ENCODE assay signal across 24 cellular contexts in genomic region chr9:86994231-86994630, GRCh38. TPM values are rescaled to one million over a fixed set of nuclear protein-coding genes. Genes with fewer than 3 reads are reported as not detected.
A peak's percentile ranks its signal among the peaks of the same experiment; 100 is the strongest.
DNase-seq lines count a peak whose midpoint lies in the region; ATAC-seq and TF ChIP-seq lines count a peak whose summit lies in the region.
"Had no signal": no experiment of that assay in that cellular context is flagged by ENCODE, and none has a peak within 500 bp of the region (broad histone marks: within the 10 kb centered on the region; RNA-seq: fewer than 3 reads in every experiment).

No MANE protein-coding gene starts in this region.

- H3K36me3 ChIP-seq in SK-N-SH (replicated peaks in 1 of 2; ENCODE audit: control insufficient read depth in 1 of 2, insufficient read depth in 2 of 2, low read length in 1 of 2) (no peaks in the 10 kb centered on the region), adipocyte (ENCODE audit: control insufficient read depth, insufficient read depth, low read length, severe bottlenecking) (no peaks in the 10 kb centered on the region)
- H3K36me3 ChIP-seq: BLaER1, HAP-1, SJCRH30 had no signal

- no peaks in the 10 kb centered on the region for H3F3A ChIP-seq in SK-N-SH (replicated peaks; ENCODE audit: insufficient read depth)

- peak; percentile 73 for ATAC-seq in SK-N-SH treated with all-trans-retinoic acid at 6 μM for 48 hours
- ATAC-seq: Right ventricle myocardium inferior had no signal

- peak overlapping the region; percentile 16 to 37 (median 35) for H3K27ac Mint-ChIP-seq in nephron
- H3K27ac Mint-ChIP-seq: CD4-positive, CD25-positive, alpha-beta regulatory T cell had no signal

- no peak for TF ChIP-seq CTCF in SK-N-SH (IDR thresholded peaks at IDR 0.05)
- TF ChIP-seq CTCF in nephron (IDR thresholded peaks at IDR 0.05; ENCODE audit: unreplicated experiment in 3 of 3): no peak

- no peak overlapping the region for H3K4me2 ChIP-seq in SK-N-SH
- H3K4me2 ChIP-seq: BLaER1, PC-9 had no signal

- H3K4me1 Mint-ChIP-seq in nephron: peaks cover 25% of the 10 kb centered on the region
- H3K4me1 Mint-ChIP-seq: CD4-positive, CD25-positive, alpha-beta regulatory T cell had no signal

- TF ChIP-seq RAD21 in SK-N-SH (IDR thresholded peaks at IDR 0.05; ENCODE audit: low read length): no peak

- H2AFZ ChIP-seq in SK-N-SH (ENCODE audit: low read depth): no peak overlapping the region
- H2AFZ ChIP-seq: PC-9 had no signal

- H3K9me3 Mint-ChIP-seq in nephron: no peaks in the 10 kb centered on the region

- H3K79me2 ChIP-seq in SK-N-SH (ENCODE audit: insufficient read depth): no peaks in the 10 kb centered on the region

- 6% methylated on average over 1 of the region's 1 CpG for WGBS in SK-N-SH (ENCODE audit: low lambda C conversion rate)

- H3K9me2 ChIP-seq in SK-N-SH: no peaks in the 10 kb centered on the region

- DNase-seq in SK-N-SH: no peak
- DNase-seq in adipocyte (ENCODE audit: low read depth): peak; percentile 65
- DNase-seq in DMS53 treated with DMSO at 0.1 percent for 48 hours (lab: John Stamatoyannopoulos, UW; ENCODE audit: unreplicated experiment): no peak
- no peak for DNase-seq in GDM1 (lab: John Stamatoyannopoulos, UW)
- no peak for DNase-seq in SKM-1 (lab: John Stamatoyannopoulos, UW; ENCODE audit: unreplicated experiment)
- DNase-seq: 8988T; CD4-positive, CD25-positive, alpha-beta regulatory T cell; DMS79; EL; GF-D8; GOT3; IMR-90; KG1; NCI-H1048; NCI-H1436; NCI-H187 treated with DMSO at 0.1 percent for 48 hours; NCI-H526 treated with DMSO at 0.1 percent for 48 hours; PC-9 had no signal

- H3K4me3 ChIP-seq in SK-N-SH (ENCODE audit: low read depth in 2 of 2, low read length in 1 of 2): no peak overlapping the region
- no peak overlapping the region for H3K4me3 ChIP-seq in adipocyte (ENCODE audit: low read length)
- H3K4me3 ChIP-seq: BLaER1, HAP-1, PC-9, SJCRH30 had no signal

- peak overlapping the region in 1 of 2 experiments; percentile 47; a peak in 1 of 4 replicates for H3K27ac ChIP-seq in SK-N-SH (ENCODE audit: low read depth in 2 of 2, low read length in 1 of 2)
- H3K27ac ChIP-seq: BLaER1, PC-9, SJCRH30 had no signal

- H3K4me1 ChIP-seq in SK-N-SH (ENCODE audit: control insufficient read depth in 1 of 2, insufficient read depth in 2 of 2, low read depth in 1 of 2, low read length in 1 of 2) (peaks cover 2 to 9% of the 10 kb centered on the region in 2 experiments; a peak in 3 of 4 replicates), adipocyte (ENCODE audit: control insufficient read depth, insufficient read depth, low read length) (peaks cover 8% of the 10 kb centered on the region)
- H3K4me1 ChIP-seq: BLaER1, HAP-1 had no signal

- H3K9ac ChIP-seq in SK-N-SH: no peak overlapping the region
- no peak overlapping the region for H3K9ac ChIP-seq in adipocyte (ENCODE audit: low read length)
- H3K9ac ChIP-seq: BLaER1 had no signal

- H3K27me3 Mint-ChIP-seq in nephron (ENCODE audit: low read depth): no peaks in the 10 kb centered on the region
- H3K27me3 Mint-ChIP-seq: CD4-positive, CD25-positive, alpha-beta regulatory T cell had no signal

- no peaks in the 10 kb centered on the region for H3K27me3 ChIP-seq in SK-N-SH (ENCODE audit: insufficient read depth)
- H3K27me3 ChIP-seq in adipocyte (replicated peaks; ENCODE audit: control insufficient read depth, insufficient read depth, low read length): no peaks in the 10 kb centered on the region
- H3K27me3 ChIP-seq: BLaER1, SJCRH30 had no signal

- no peak overlapping the region for H3K4me3 Mint-ChIP-seq in nephron
- H3K4me3 Mint-ChIP-seq: CD4-positive, CD25-positive, alpha-beta regulatory T cell had no signal

- H3K36me3 Mint-ChIP-seq in nephron (ENCODE audit: low read depth): no peaks in the 10 kb centered on the region
- H3K36me3 Mint-ChIP-seq: CD4-positive, CD25-positive, alpha-beta regulatory T cell had no signal

- no peaks in the 10 kb centered on the region for H4K20me1 ChIP-seq in SK-N-SH (ENCODE audit: insufficient read depth)
- H4K20me1 ChIP-seq: BLaER1 had no signal

- TF ChIP-seq EP300 in SK-N-SH (IDR thresholded peaks at IDR 0.05; ENCODE audit: borderline replicate concordance in 1 of 2, low read depth in 1 of 2, low read length in 1 of 2): no peak

- CTCF ChIA-PET in SK-N-SH (lab: Yijun Ruan, JAX): no interaction called here

- POLR2A ChIA-PET in SK-N-SH (lab: Yijun Ruan, JAX): no interaction called here

- H3K9me3 ChIP-seq in SK-N-SH: no peaks in the 10 kb centered on the region
- H3K9me3 ChIP-seq in adipocyte (ENCODE audit: control insufficient read depth, low read length): no peaks in the 10 kb centered on the region
- H3K9me3 ChIP-seq: BLaER1, HAP-1, SJCRH30 had no signal

TF ChIP-seq in SK-N-SH treated with all-trans-retinoic acid at 6 μM for 48 hours, 23 proteins besides CTCF, POLR2A, EP300 and RAD21 (continues in another document):
- TF ChIP-seq ZNF8 (CRISPR knock-in tag; IDR thresholded peaks at IDR 0.05) (no peak), CREB5 (CRISPR knock-in tag; IDR thresholded peaks at IDR 0.05; ENCODE audit: low read depth) (no peak), ZC3H10 (CRISPR knock-in tag; IDR thresholded peaks at IDR 0.05) (no peak), PPARA (CRISPR knock-in tag; IDR thresholded peaks at IDR 0.05; ENCODE audit: borderline replicate concordance) (no peak), ESRRG (CRISPR knock-in tag; IDR thresholded peaks at IDR 0.05) (no peak), ZNF70 (CRISPR knock-in tag; IDR thresholded peaks at IDR 0.05) (no peak), ZNF565 (CRISPR knock-in tag; conservative IDR thresholded peaks at IDR 0.05; ENCODE audit: low read depth) (no peak), ZFP3 (CRISPR knock-in tag; IDR thresholded peaks at IDR 0.05) (no peak), BACH2 (CRISPR knock-in tag; IDR thresholded peaks at IDR 0.05; ENCODE audit: borderline replicate concordance) (no peak)
- TF ChIP-seq, protein P1, sequence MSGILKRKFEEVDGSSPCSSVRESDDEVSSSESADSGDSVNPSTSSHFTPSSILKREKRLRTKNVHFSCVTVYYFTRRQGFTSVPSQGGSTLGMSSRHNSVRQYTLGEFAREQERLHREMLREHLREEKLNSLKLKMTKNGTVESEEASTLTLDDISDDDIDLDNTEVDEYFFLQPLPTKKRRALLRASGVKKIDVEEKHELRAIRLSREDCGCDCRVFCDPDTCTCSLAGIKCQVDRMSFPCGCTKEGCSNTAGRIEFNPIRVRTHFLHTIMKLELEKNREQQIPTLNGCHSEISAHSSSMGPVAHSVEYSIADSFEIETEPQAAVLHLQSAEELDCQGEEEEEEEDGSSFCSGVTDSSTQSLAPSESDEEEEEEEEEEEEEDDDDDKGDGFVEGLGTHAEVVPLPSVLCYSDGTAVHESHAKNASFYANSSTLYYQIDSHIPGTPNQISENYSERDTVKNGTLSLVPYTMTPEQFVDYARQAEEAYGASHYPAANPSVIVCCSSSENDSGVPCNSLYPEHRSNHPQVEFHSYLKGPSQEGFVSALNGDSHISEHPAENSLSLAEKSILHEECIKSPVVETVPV (CRISPR knock-in tag; IDR thresholded peaks at IDR 0.05): no peak

TF ChIP-seq in SK-N-SH, 30 proteins besides CTCF, POLR2A, EP300 and RAD21:
- TF ChIP-seq NFIC (IDR thresholded peaks at IDR 0.05; ENCODE audit: borderline replicate concordance) (no peak), MXI1 (IDR thresholded peaks at IDR 0.05; ENCODE audit: low read depth, low read length) (no peak), GABPA (IDR thresholded peaks at IDR 0.05; ENCODE audit: low read depth) (no peak), MAX (IDR thresholded peaks at IDR 0.05; ENCODE audit: low read depth) (no peak), NRF1 (IDR thresholded peaks at IDR 0.05; ENCODE audit: low read depth, low read length) (no peak), CHD2 (IDR thresholded peaks at IDR 0.05; ENCODE audit: low read length, partially characterized antibody) (no peak)
- TF ChIP-seq, protein P2, sequence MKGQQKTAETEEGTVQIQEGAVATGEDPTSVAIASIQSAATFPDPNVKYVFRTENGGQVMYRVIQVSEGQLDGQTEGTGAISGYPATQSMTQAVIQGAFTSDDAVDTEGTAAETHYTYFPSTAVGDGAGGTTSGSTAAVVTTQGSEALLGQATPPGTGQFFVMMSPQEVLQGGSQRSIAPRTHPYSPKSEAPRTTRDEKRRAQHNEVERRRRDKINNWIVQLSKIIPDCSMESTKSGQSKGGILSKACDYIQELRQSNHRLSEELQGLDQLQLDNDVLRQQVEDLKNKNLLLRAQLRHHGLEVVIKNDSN (IDR thresholded peaks at IDR 0.05; ENCODE audit: borderline replicate concordance, low read depth): no peak

RNA-seq across cellular contexts. Expression of gene GAS1, which starts 46.9 kb away (rescaled TPM):
- polyA plus RNA-seq in SK-N-SH (2012; rRNA removed): 37.8 and 38.9 TPM in 2 replicates
- 31.7 and 34.2 TPM in 2 replicates for polyA plus RNA-seq in SK-N-SH (2012; cell fraction: cytosol; rRNA removed)
- polyA plus RNA-seq in SK-N-SH (2012; cell fraction: nucleus; rRNA removed): 34.5 and 40.1 TPM in 2 replicates
